In the genomic region with DNA sequence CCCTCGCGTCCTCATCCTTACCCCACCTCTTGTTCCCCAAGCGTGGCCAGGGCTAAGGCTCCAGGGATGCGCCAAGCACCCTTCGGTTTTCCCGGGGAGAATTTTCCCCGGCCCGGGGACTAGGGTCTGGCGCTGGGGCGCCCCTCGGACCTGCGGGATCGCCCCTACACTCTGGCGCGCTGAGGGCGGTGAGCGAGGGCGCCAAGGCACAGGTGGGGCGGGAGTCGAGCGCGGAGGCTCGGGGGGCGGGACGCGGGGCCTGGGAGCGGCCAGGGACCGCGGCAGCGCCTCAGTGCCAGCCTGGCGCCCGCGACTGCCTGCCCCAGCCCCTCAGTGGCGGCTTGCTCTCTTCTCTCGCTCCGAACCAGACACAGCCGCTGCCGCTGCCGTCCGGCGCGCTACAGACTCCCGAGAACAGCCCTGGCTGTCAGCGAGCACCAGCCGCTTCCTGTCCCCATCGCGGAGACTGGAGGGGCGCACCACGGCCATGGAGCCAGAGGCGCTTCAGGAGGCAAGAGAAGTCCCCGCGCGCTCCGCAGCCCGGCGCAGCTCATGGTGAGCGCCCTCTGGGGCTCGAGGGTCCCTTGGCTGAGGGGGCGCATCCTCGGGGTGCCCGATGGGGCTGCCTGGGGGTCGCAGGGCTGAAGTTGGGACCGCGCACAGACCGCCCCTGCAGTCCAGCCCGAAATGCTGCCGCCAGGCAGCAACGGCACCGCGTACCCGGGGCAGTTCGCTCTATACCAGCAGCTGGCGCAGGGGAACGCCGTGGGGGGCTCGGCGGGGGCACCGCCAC, we compare ENCODE assay signal across 27 cellular contexts. TPM values are rescaled to one million over a fixed set of nuclear protein-coding genes. Genes with fewer than 3 reads are reported as not detected.
DNase-seq lines count a peak whose midpoint lies in the region; ATAC-seq and TF ChIP-seq lines count a peak whose summit lies in the region.
"Had no signal": no experiment of that assay in that cellular context is flagged by ENCODE, and none has a peak within 500 bp of the region (broad histone marks: within the 10 kb centered on the region; RNA-seq: fewer than 3 reads in every experiment).

A gene (plus strand): TSS at position 292 of the 793 bp plus-strand sequence. CDS start 396 bp downstream, at position 688.

- H3K9ac ChIP-seq in neural cell (ENCODE audit: low read length): no peak within 1 kb of the TSS

- no peak for TF ChIP-seq EP300 in neural cell (conservative IDR thresholded peaks at IDR 0.05; ENCODE audit: poor library complexity, severe bottlenecking)

- H3K79me2 ChIP-seq in neural cell (replicated peaks; ENCODE audit: insufficient read depth, low read length): no peaks in the 10 kb centered on the region
- H3K79me2 ChIP-seq in osteoblast (ENCODE audit: insufficient read depth, low read length): no peaks in the 10 kb centered on the region

- peaks cover 30% of the 10 kb centered on the region for H3K27me3 ChIP-seq in H7 (ENCODE audit: control insufficient read depth, insufficient read depth, low read length)
- H3K27me3 ChIP-seq in WERI-Rb-1 (ENCODE audit: insufficient read depth, low read depth, severe bottlenecking): no peaks in the 10 kb centered on the region
- peaks cover 21% of the 10 kb centered on the region for H3K27me3 ChIP-seq in iPS DF 6.9 (ENCODE audit: control insufficient read depth, insufficient read depth, low read length)
- peaks cover 18% of the 10 kb centered on the region for H3K27me3 ChIP-seq in neural cell (ENCODE audit: insufficient read depth, low read depth, low read length)
- no peaks in the 10 kb centered on the region for H3K27me3 ChIP-seq in osteoblast (ENCODE audit: insufficient read depth, low read length)

- no peaks in the 10 kb centered on the region for H4K20me1 ChIP-seq in neural cell (ENCODE audit: insufficient read depth)
- H4K20me1 ChIP-seq in osteoblast (ENCODE audit: insufficient read depth, low read length): no peaks in the 10 kb centered on the region

- no peaks in the 10 kb centered on the region for H3K9me3 ChIP-seq in WERI-Rb-1 (ENCODE audit: severe bottlenecking)
- H3K9me3 ChIP-seq in iPS DF 6.9 (ENCODE audit: control insufficient read depth, insufficient read depth, low read length): no peaks in the 10 kb centered on the region
- H3K9me3 ChIP-seq in neural cell (ENCODE audit: low read length): no peaks in the 10 kb centered on the region
- H3K9me3 ChIP-seq in osteoblast (ENCODE audit: low read depth, low read length): no peaks in the 10 kb centered on the region
- H3K9me3 ChIP-seq: lower lobe of right lung, transverse colon had no signal

- peaks cover 3% of the 10 kb centered on the region; the same call in 1 of the 2 replicates for H3K4me1 ChIP-seq in iPS DF 6.9 (ENCODE audit: control insufficient read depth, insufficient read depth, low read length)
- H3K4me1 ChIP-seq in osteoblast (ENCODE audit: insufficient read depth, low read length): no peaks in the 10 kb centered on the region
- H3K4me1 ChIP-seq: lower lobe of right lung had no signal

- TF ChIP-seq RAD21 in neural cell (conservative IDR thresholded peaks at IDR 0.05): no peak

- H3F3A ChIP-seq in neural cell (ENCODE audit: insufficient read depth, low read length, poor library complexity, severe bottlenecking): no peaks in the 10 kb centered on the region

- no peak within 1 kb of the TSS for H3K4me2 ChIP-seq in neural cell (ENCODE audit: low read length)
- H3K4me2 ChIP-seq in osteoblast (ENCODE audit: insufficient read depth, low read length): no peak within 1 kb of the TSS
- H3K4me2 ChIP-seq: PC-9 had no signal

- no peak for ATAC-seq in HG02642 (IDR thresholded peaks at IDR 0.05; ENCODE audit: poor library complexity, unreplicated experiment)
- no peak for ATAC-seq in HG02852 (IDR thresholded peaks at IDR 0.05; ENCODE audit: unreplicated experiment)
- ATAC-seq: esophagus mucosa, lower lobe of right lung had no signal

- no peaks in the 10 kb centered on the region for H3K36me3 ChIP-seq in H7 (replicated peaks; ENCODE audit: control insufficient read depth, insufficient read depth, low read length)
- no peaks in the 10 kb centered on the region for H3K36me3 ChIP-seq in WERI-Rb-1
- no peaks in the 10 kb centered on the region for H3K36me3 ChIP-seq in iPS DF 6.9 (ENCODE audit: control insufficient read depth, insufficient read depth, low read length)
- H3K36me3 ChIP-seq in neural cell (ENCODE audit: insufficient read depth, low read length): no peaks in the 10 kb centered on the region
- H3K36me3 ChIP-seq in osteoblast (ENCODE audit: insufficient read depth, low read length): no peaks in the 10 kb centered on the region
- H3K36me3 ChIP-seq: lower lobe of right lung, transverse colon had no signal

- peak; percentile 83 for DNase-seq in H7
- DNase-seq in WERI-Rb-1: no peak
- no peak for DNase-seq in iPS DF 6.9 (ENCODE audit: low read depth, low spot score)
- DNase-seq in osteoblast (ENCODE audit: insufficient read length, low spot score, missing footprints): no peak
- DNase-seq in activated T-cell treated with anti-CD3 and anti-CD28 coated beads, Interleukin-2, amount 50 U/mL, for 1 hour: no peak
- DNase-seq: activated CD4-positive, alpha-beta memory T cell treated with anti-CD3 and anti-CD28 coated beads for 36 hours; activated naive CD4-positive, alpha-beta T cell; activated T-cell treated with anti-CD3 and anti-CD28 coated beads, Interleukin-2, amount 50 U/mL, for 24 hours; caudate nucleus; DMS53; lower lobe of right lung; NCI-H1092; NCI-H1930; NCI-H345; PC-9; SIG-M5; stimulated activated CD4-positive, alpha-beta T cell treated with anti-CD3 and anti-CD28 coated beads, Interleukin-2, amount 100 ng/mL, for 48 hours; stimulated activated naive CD4-positive, alpha-beta T cell treated with Interleukin-2 at 50 U/mL for 16 hours; transverse colon had no signal

- no peaks in the 10 kb centered on the region for H3K9me2 ChIP-seq in neural cell (ENCODE audit: insufficient read depth, low read length)

- H3K27ac ChIP-seq in WERI-Rb-1 (no peak within 1 kb of the TSS), iPS DF 6.9 (ENCODE audit: low read length) (no peak within 1 kb of the TSS), neural cell (ENCODE audit: low read length) (no peak within 1 kb of the TSS), osteoblast (ENCODE audit: low read depth, low read length) (no peak within 1 kb of the TSS)
- H3K27ac ChIP-seq: lower lobe of right lung, PC-9, skin epidermis, transverse colon, VCaP had no signal

- H2AFZ ChIP-seq in neural cell (ENCODE audit: low read depth, low read length) (no peak within 1 kb of the TSS), osteoblast (ENCODE audit: low read length) (no peak within 1 kb of the TSS)
- H2AFZ ChIP-seq: PC-9 had no signal

- WGBS in iPS DF 6.9 (ENCODE audit: insufficient coverage, insufficient read length): no CpG with 5 or more reads among the region's 78 CpGs

- H3K4me3 ChIP-seq in H7 (ENCODE audit: insufficient read depth, low read depth, low read length) (peak within 1 kb of the TSS; percentile 32), WERI-Rb-1 (ENCODE audit: low read depth, low read length) (peak within 1 kb of the TSS; percentile 33), iPS DF 6.9 (ENCODE audit: low read length) (peak within 1 kb of the TSS; percentile 33; the same call in 1 of the 2 replicates), neural cell (ENCODE audit: low read length) (peak within 1 kb of the TSS; percentile 59), osteoblast (ENCODE audit: insufficient read depth, low read length) (no peak within 1 kb of the TSS)
- H3K4me3 ChIP-seq: lower lobe of right lung, PC-9, skin epidermis, transverse colon had no signal

- TF ChIP-seq CTCF in WERI-Rb-1 (IDR thresholded peaks at IDR 0.05; ENCODE audit: low read depth, low read length) (no peak), neural cell (IDR thresholded peaks at IDR 0.05; ENCODE audit: poor library complexity, severe bottlenecking) (no peak), osteoblast (IDR thresholded peaks at IDR 0.05; ENCODE audit: extremely low read depth, low read depth, low read length) (no peak)

TF ChIP-seq in neural cell, 6 proteins besides CTCF, POLR2A, EP300 and RAD21:
- TF ChIP-seq POLR2AphosphoS5 (IDR thresholded peaks at IDR 0.05): no peak
- TF ChIP-seq MXI1 (conservative IDR thresholded peaks at IDR 0.05; ENCODE audit: poor library complexity, severe bottlenecking): no peak
- TF ChIP-seq, protein P1, sequence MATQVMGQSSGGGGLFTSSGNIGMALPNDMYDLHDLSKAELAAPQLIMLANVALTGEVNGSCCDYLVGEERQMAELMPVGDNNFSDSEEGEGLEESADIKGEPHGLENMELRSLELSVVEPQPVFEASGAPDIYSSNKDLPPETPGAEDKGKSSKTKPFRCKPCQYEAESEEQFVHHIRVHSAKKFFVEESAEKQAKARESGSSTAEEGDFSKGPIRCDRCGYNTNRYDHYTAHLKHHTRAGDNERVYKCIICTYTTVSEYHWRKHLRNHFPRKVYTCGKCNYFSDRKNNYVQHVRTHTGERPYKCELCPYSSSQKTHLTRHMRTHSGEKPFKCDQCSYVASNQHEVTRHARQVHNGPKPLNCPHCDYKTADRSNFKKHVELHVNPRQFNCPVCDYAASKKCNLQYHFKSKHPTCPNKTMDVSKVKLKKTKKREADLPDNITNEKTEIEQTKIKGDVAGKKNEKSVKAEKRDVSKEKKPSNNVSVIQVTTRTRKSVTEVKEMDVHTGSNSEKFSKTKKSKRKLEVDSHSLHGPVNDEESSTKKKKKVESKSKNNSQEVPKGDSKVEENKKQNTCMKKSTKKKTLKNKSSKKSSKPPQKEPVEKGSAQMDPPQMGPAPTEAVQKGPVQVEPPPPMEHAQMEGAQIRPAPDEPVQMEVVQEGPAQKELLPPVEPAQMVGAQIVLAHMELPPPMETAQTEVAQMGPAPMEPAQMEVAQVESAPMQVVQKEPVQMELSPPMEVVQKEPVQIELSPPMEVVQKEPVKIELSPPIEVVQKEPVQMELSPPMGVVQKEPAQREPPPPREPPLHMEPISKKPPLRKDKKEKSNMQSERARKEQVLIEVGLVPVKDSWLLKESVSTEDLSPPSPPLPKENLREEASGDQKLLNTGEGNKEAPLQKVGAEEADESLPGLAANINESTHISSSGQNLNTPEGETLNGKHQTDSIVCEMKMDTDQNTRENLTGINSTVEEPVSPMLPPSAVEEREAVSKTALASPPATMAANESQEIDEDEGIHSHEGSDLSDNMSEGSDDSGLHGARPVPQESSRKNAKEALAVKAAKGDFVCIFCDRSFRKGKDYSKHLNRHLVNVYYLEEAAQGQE (IDR thresholded peaks at IDR 0.05; ENCODE audit: borderline replicate concordance): no peak
- no peak for TF ChIP-seq SMC3 (conservative IDR thresholded peaks at IDR 0.05; ENCODE audit: poor library complexity)
- TF ChIP-seq EZH2 (IDR thresholded peaks at IDR 0.05; ENCODE audit: borderline replicate concordance, insufficient read depth, low read length, poor library complexity, severe bottlenecking): no peak

RNA-seq across cellular contexts. Expression of the gene that starts here (rescaled TPM):
- not detected in 2 replicates for total RNA-seq in H7 (2014; rRNA removed; shearing (Covaris generic))
- polyA plus RNA-seq in neural cell: 0.33 and 0.46 TPM in 2 replicates
- 0.58 and 0.73 TPM in 2 replicates for polyA minus RNA-seq in neural cell
- total RNA-seq in osteoblast: not detected in 2 replicates
- total RNA-seq: activated CD4-positive, alpha-beta memory T cell treated with anti-CD3 and anti-CD28 coated beads for 36 hours; esophagus mucosa; LHCN-M2; lower lobe of right lung; PC-9; T-helper 1 cell treated with Interleukin-12 subunit alpha and Interleukin-12 subunit beta and Interleukin-4 antibody, amounts not matched to agents 30 ng/mL and 1 ng/mL, for 36 hours; transverse colon had no signal

Comparison
In these comparisons a context has a peak if more than half of its experiments do, and no peak if none do; other contexts are left out.
1. Peak in DNase-seq and H3K4me3 ChIP-seq in H7; RNA of the gene not detected or under 1 TPM.